21 cellular contexts compared by ENCODE assay signal in the genomic region with DNA sequence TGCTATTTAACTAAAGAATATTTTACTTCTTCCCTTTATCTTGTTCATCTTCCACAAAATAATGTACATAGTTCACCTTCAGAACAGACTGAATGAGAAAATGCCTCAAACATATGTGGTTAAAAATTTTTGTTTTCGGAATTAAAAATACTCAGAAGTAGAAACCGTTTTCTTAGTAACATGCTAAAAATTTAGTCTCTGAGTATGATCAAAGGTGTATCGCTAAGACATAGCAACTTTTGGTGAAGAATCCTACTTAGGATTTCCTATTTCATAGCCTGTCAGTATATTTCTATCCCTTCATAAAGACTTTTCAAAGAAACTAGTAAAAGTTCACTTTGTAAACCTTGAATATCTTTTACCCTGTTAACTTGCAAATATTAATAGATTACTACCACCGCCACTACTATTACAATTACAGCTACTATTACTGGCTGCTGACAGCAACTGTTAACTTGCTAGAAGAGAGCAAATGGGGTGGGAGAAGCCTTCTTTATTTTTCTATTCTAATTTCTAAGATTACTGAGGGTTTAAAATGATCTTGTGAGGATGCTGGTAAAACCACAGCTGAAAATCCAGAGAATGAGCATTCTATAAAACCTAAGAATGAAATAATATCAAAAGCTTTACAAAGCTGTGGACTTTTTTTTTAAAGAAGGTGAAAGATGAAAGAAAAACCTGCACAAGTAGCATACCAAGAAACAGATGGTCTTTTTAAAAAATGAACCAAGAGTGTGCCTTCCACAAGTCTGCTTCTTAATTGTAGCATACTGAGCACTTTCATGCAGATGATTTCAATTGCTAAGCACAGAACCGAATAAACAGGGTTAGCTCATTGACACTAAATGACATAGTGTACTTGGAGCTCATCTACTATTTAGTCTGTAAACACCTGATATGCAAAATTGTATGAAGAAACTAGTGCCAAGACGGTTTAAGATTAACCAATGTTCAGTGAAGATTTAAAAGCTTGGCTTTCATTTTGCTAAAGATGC.
DNase-seq lines count a peak whose midpoint lies in the region; ATAC-seq and TF ChIP-seq lines count a peak whose summit lies in the region.
"Had no signal": no experiment of that assay in that cellular context is flagged by ENCODE, and none has a peak within 500 bp of the region (broad histone marks: within the 10 kb centered on the region; RNA-seq: fewer than 3 reads in every experiment).

No MANE protein-coding gene starts in this region.

- no peak for TF ChIP-seq CTCF in VCaP (conservative IDR thresholded peaks at IDR 0.05)

- no peaks in the 10 kb centered on the region for H3K36me3 Mint-ChIP-seq in activated CD4-positive, alpha-beta T cell treated with anti-CD3 and anti-CD28 coated beads, Interleukin-2, amount 10 ng/mL, durations not matched to agents 24 days and 14 days (ENCODE audit: low read depth)
- H3K36me3 Mint-ChIP-seq: neural progenitor cell had no signal

- H3K4me3 Mint-ChIP-seq in activated CD4-positive, alpha-beta T cell treated with anti-CD3 and anti-CD28 coated beads, Interleukin-2, amount 10 ng/mL, durations not matched to agents 24 days and 14 days: peak overlapping the region; percentile 62
- H3K4me3 Mint-ChIP-seq: activated naive CD4-positive, alpha-beta T cell treated with anti-CD3 and anti-CD28 coated beads, Interleukin-2, amount 50 U/mL, for 24 hours; neural progenitor cell had no signal

- no peaks in the 10 kb centered on the region for H3K27me3 Mint-ChIP-seq in activated CD4-positive, alpha-beta T cell treated with anti-CD3 and anti-CD28 coated beads, Interleukin-2, amount 10 ng/mL, durations not matched to agents 24 days and 14 days
- H3K27me3 Mint-ChIP-seq: activated naive CD4-positive, alpha-beta T cell treated with anti-CD3 and anti-CD28 coated beads, Interleukin-2, amount 50 U/mL, for 24 hours had no signal

- peaks cover 7% of the 10 kb centered on the region for H3K9me3 Mint-ChIP-seq in activated CD4-positive, alpha-beta T cell treated with anti-CD3 and anti-CD28 coated beads, Interleukin-2, amount 10 ng/mL, durations not matched to agents 24 days and 14 days
- H3K9me3 Mint-ChIP-seq: activated naive CD4-positive, alpha-beta T cell treated with anti-CD3 and anti-CD28 coated beads, Interleukin-2, amount 50 U/mL, for 24 hours; neural progenitor cell had no signal

- H3K27ac Mint-ChIP-seq in activated CD4-positive, alpha-beta T cell treated with anti-CD3 and anti-CD28 coated beads, Interleukin-2, amount 10 ng/mL, durations not matched to agents 24 days and 14 days: peak overlapping the region; percentile 62
- H3K27ac Mint-ChIP-seq: activated naive CD4-positive, alpha-beta T cell treated with anti-CD3 and anti-CD28 coated beads, Interleukin-2, amount 50 U/mL, for 24 hours; neural progenitor cell had no signal

- ATAC-seq in GM19324 (IDR thresholded peaks at IDR 0.05; ENCODE audit: low FRiP score, unreplicated experiment) (peak; percentile 38), left lobe of liver (peak; percentile 92), HG03025 (IDR thresholded peaks at IDR 0.05; ENCODE audit: low FRiP score, unreplicated experiment) (no peak)

- H3K27ac ChIP-seq in VCaP: peak overlapping the region; percentile 81
- H3K27ac ChIP-seq: breast epithelium, epithelial cell of prostate, KMS-11, neural progenitor cell, pancreas, upper lobe of right lung had no signal

- DNase-seq in activated CD4-positive, alpha-beta T cell treated with anti-CD3 and anti-CD28 coated beads, Interleukin-2, amount 10 ng/mL, durations not matched to agents 24 days and 14 days: no peak
- no peak for DNase-seq in activated CD4-positive, alpha-beta T cell treated with anti-CD3 and anti-CD28 coated beads, Interleukin-2, amount 50 U/mL, for 1 hour
- no peak for DNase-seq in left lobe of liver (ENCODE audit: low spot score)
- DNase-seq in HT-29 (ENCODE audit: low spot score): no peak
- no peak for DNase-seq in HPDE6-E6E7 (ENCODE audit: extremely low spot score)
- DNase-seq: hypothalamus; NCI-H2029; NCI-H2227 treated with DMSO at 0.1 percent for 48 hours; pancreas; SHP77 treated with DMSO at 0.1 percent for 48 hours; small intestine; stimulated activated naive CD4-positive, alpha-beta T cell; upper lobe of right lung had no signal

- intact Hi-C loops in activated CD4-positive, alpha-beta T cell treated with anti-CD3 and anti-CD28 coated beads, Interleukin-2, amount 10 ng/mL, durations not matched to agents 24 days and 14 days (cut with micrococcal nuclease): loop anchor here (5.0 to 10.0 kb wide), 3 partner anchors 40 to 468 kb away; a partner anchor contains a TSS

- peaks cover 45% of the 10 kb centered on the region for H3K4me1 Mint-ChIP-seq in activated CD4-positive, alpha-beta T cell treated with anti-CD3 and anti-CD28 coated beads, Interleukin-2, amount 10 ng/mL, durations not matched to agents 24 days and 14 days
